ENCODE assay signal across 20 cellular contexts in genomic region chr16:6689643-6690042, GRCh38.
DNase-seq lines count a peak whose midpoint lies in the region; TF ChIP-seq lines count a peak whose summit lies in the region.
"Had no signal": no experiment of that assay in that cellular context is flagged by ENCODE, and none has a peak within 500 bp of the region (broad histone marks: within the 10 kb centered on the region; RNA-seq: fewer than 3 reads in every experiment).

No MANE protein-coding gene starts in this region.

- H3K4me1 Mint-ChIP-seq in neural progenitor cell: no peaks in the 10 kb centered on the region
- no peaks in the 10 kb centered on the region for H3K4me1 Mint-ChIP-seq in osteocyte (ENCODE audit: unreplicated experiment)
- H3K4me1 Mint-ChIP-seq: CD14-positive monocyte; CD4-positive, alpha-beta memory T cell; CD4-positive, CD25-positive, alpha-beta regulatory T cell; CD8-positive, alpha-beta memory T cell had no signal

- peak overlapping the region; percentile 60 for H3K4me2 ChIP-seq in neural progenitor cell
- H3K4me2 ChIP-seq: BLaER1 had no signal

- H3K27me3 Mint-ChIP-seq in neural progenitor cell (ENCODE audit: insufficient read depth, low read depth) (peaks cover 2% of the 10 kb centered on the region), osteocyte (ENCODE audit: unreplicated experiment) (no peaks in the 10 kb centered on the region)
- H3K27me3 Mint-ChIP-seq: CD4-positive, alpha-beta memory T cell; CD4-positive, CD25-positive, alpha-beta regulatory T cell; CD8-positive, alpha-beta memory T cell had no signal

- DNase-seq in NCI-H82 (lab: John Stamatoyannopoulos, UW): peak; percentile 41
- peak; percentile 53 for DNase-seq in esophagus muscularis mucosa (ENCODE audit: extremely low spot score)
- peak; percentile 51 for DNase-seq in neural progenitor cell (ENCODE audit: low spot score)
- DNase-seq in osteocyte (ENCODE audit: extremely low spot score, unreplicated experiment): peak; percentile 8
- DNase-seq in NCI-H526 (lab: John Stamatoyannopoulos, UW): no peak
- DNase-seq in NCI-H1092 treated with DMSO at 0.1 percent for 48 hours (lab: John Stamatoyannopoulos, UW): no peak
- no peak for DNase-seq in middle frontal gyrus (ENCODE audit: extremely low spot score, low spot score)
- no peak for DNase-seq in colonic mucosa
- DNase-seq: 8988T; ACHN; BE2C; C1 segment of cervical spinal cord; CD4-positive, alpha-beta memory T cell; CD4-positive, CD25-positive, alpha-beta regulatory T cell; CD8-positive, alpha-beta memory T cell; COR-L47; DMS79 treated with DMSO at 0.1 percent for 48 hours; GF-D8 had no signal

- 15% methylated on average over 5 of the region's 5 CpGs for WGBS in esophagus muscularis mucosa

- H3K4me1 ChIP-seq in esophagus muscularis mucosa (no peaks in the 10 kb centered on the region), neural progenitor cell (peaks cover 10% of the 10 kb centered on the region), colonic mucosa (no peaks in the 10 kb centered on the region)
- H3K4me1 ChIP-seq: BE2C, BLaER1 had no signal

- H3K9me3 Mint-ChIP-seq in neural progenitor cell (peaks cover 3% of the 10 kb centered on the region), osteocyte (ENCODE audit: unreplicated experiment) (peaks cover 29% of the 10 kb centered on the region)

- no peaks in the 10 kb centered on the region for H3K36me3 ChIP-seq in esophagus muscularis mucosa
- H3K36me3 ChIP-seq in neural progenitor cell: no peaks in the 10 kb centered on the region
- H3K36me3 ChIP-seq in colonic mucosa: no peaks in the 10 kb centered on the region
- H3K36me3 ChIP-seq: BE2C, BLaER1 had no signal

- H3K9me3 ChIP-seq in esophagus muscularis mucosa (peaks cover 0 to 10% (median 0%) of the 10 kb centered on the region in 4 donors), neural progenitor cell (ENCODE audit: low read depth) (no peaks in the 10 kb centered on the region), colonic mucosa (no peaks in the 10 kb centered on the region)
- H3K9me3 ChIP-seq: BE2C, BLaER1 had no signal

- H3K4me3 Mint-ChIP-seq in neural progenitor cell (no peak overlapping the region), osteocyte (ENCODE audit: unreplicated experiment) (no peak overlapping the region)
- H3K4me3 Mint-ChIP-seq: CD14-positive monocyte; CD4-positive, alpha-beta memory T cell; CD4-positive, CD25-positive, alpha-beta regulatory T cell; CD8-positive, alpha-beta memory T cell had no signal

- H3K27ac Mint-ChIP-seq in neural progenitor cell (no peak overlapping the region), osteocyte (ENCODE audit: unreplicated experiment) (no peak overlapping the region)
- H3K27ac Mint-ChIP-seq: CD14-positive monocyte; CD4-positive, alpha-beta memory T cell; CD4-positive, CD25-positive, alpha-beta regulatory T cell; CD8-positive, alpha-beta memory T cell had no signal

- H3K36me3 Mint-ChIP-seq in neural progenitor cell (no peaks in the 10 kb centered on the region), osteocyte (ENCODE audit: unreplicated experiment) (no peaks in the 10 kb centered on the region)
- H3K36me3 Mint-ChIP-seq: CD14-positive monocyte; CD4-positive, alpha-beta memory T cell; CD4-positive, CD25-positive, alpha-beta regulatory T cell; CD8-positive, alpha-beta memory T cell had no signal

- H3K27ac ChIP-seq in esophagus muscularis mucosa (replicated peaks in 1 of 4): no peak overlapping the region
- no peak overlapping the region for H3K27ac ChIP-seq in neural progenitor cell
- no peak overlapping the region for H3K27ac ChIP-seq in colonic mucosa
- H3K27ac ChIP-seq: BLaER1 had no signal

- TF ChIP-seq CTCF in esophagus muscularis mucosa (IDR thresholded peaks at IDR 0.05) (no peak), neural progenitor cell (IDR thresholded peaks at IDR 0.05) (no peak), osteocyte (IDR thresholded peaks at IDR 0.05) (no peak), colonic mucosa (IDR thresholded peaks at IDR 0.05) (no peak)

- H2AFZ ChIP-seq in neural progenitor cell (replicated peaks): no peak overlapping the region

- H3K27me3 ChIP-seq in esophagus muscularis mucosa: no peaks in the 10 kb centered on the region
- H3K27me3 ChIP-seq in neural progenitor cell: no peaks in the 10 kb centered on the region
- no peaks in the 10 kb centered on the region for H3K27me3 ChIP-seq in colonic mucosa
- H3K27me3 ChIP-seq: BE2C, BLaER1 had no signal

- no peaks in the 10 kb centered on the region for H3K79me2 ChIP-seq in neural progenitor cell (ENCODE audit: low read depth)

- TF ChIP-seq EP300 in esophagus muscularis mucosa (IDR thresholded peaks at IDR 0.05): no peak

- H3K9ac ChIP-seq in neural progenitor cell (no peak overlapping the region), colonic mucosa (ENCODE audit: low read depth in 2 of 2, low read length in 2 of 2) (no peak overlapping the region)
- H3K9ac ChIP-seq: BLaER1 had no signal

- TF ChIP-seq POLR2A in esophagus muscularis mucosa (IDR thresholded peaks at IDR 0.05; ENCODE audit: low read depth): no peak

- intact Hi-C loops in esophagus muscularis mucosa (cut with DNase I) (no loop called here), colonic mucosa (cut with DNase I) (no loop called here)

- no peaks in the 10 kb centered on the region for H4K20me1 ChIP-seq in neural progenitor cell (ENCODE audit: low read depth)
- H4K20me1 ChIP-seq: BLaER1 had no signal

- H3F3A ChIP-seq in neural progenitor cell (ENCODE audit: low read depth): no peaks in the 10 kb centered on the region

- H3K4me3 ChIP-seq in esophagus muscularis mucosa: no peak overlapping the region
- H3K4me3 ChIP-seq in neural progenitor cell: no peak overlapping the region
- H3K4me3 ChIP-seq in colonic mucosa: no peak overlapping the region
- H3K4me3 ChIP-seq: BLaER1 had no signal

Comparison
In these comparisons a context has a peak if more than half of its experiments do, and no peak if none do; other contexts are left out.
1. DNase-seq: peak in NCI-H82 (single experiment), esophagus muscularis mucosa (single experiment), neural progenitor cell (single experiment) and osteocyte (single experiment); none in NCI-H526 (0 of 2), NCI-H1092 treated with DMSO at 0.1 percent for 48 hours (single experiment), middle frontal gyrus (single experiment) and colonic mucosa (single experiment).